In the genomic region with DNA sequence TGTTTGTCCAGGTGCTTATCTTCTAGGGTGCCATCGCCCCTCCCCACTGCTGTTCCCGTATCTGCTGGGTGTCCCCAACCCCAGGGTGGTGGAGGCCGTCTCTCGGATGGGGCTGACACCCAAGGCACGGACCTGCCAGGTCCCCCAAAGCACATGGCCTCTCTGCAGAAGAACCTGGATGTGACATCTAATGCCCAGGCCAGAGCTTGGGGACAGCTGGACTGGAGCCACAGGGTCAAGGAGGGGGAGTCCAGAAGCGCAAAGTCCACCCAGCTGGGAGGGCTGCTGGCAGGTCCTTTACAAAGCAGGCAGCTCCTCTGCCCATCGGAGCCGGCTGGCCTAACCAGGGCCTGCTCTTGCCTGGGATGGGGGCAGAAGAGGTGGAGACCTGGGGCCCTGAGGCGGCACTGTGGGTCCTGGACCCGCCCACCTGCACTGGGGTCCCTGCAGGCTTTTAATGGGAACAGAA, we compare ENCODE assay signal across 1 cellular context.
TF ChIP-seq lines count a peak whose summit lies in the region.

No MANE protein-coding gene starts in this region.

TF ChIP-seq in H1, 55 proteins besides CTCF, POLR2A, EP300 and RAD21:
- TF ChIP-seq NANOG (IDR thresholded peaks at IDR 0.05; ENCODE audit: insufficient read depth, low read depth, low read length, poor library complexity, severe bottlenecking): no peak
- TF ChIP-seq JUND (IDR thresholded peaks at IDR 0.05; ENCODE audit: low read length): no peak
- no peak for TF ChIP-seq TCF12 (IDR thresholded peaks at IDR 0.05; ENCODE audit: low read depth, low read length)
- no peak for TF ChIP-seq RFX5 (IDR thresholded peaks at IDR 0.05; ENCODE audit: borderline replicate concordance, low read depth, low read length)
- no peak for TF ChIP-seq NRF1 (IDR thresholded peaks at IDR 0.05; ENCODE audit: low read depth, low read length)
- TF ChIP-seq CHD1 (IDR thresholded peaks at IDR 0.05; ENCODE audit: low read depth, low read length): no peak
- TF ChIP-seq POLR2AphosphoS5 (IDR thresholded peaks at IDR 0.05; ENCODE audit: low read depth, low read length): no peak
